ENCODE assay signal across 12 cellular contexts in genomic region chr21:29148535-29148934, GRCh38.
DNase-seq lines count a peak whose midpoint lies in the region; ATAC-seq and TF ChIP-seq lines count a peak whose summit lies in the region.
"Had no signal": no experiment of that assay in that cellular context is flagged by ENCODE, and none has a peak within 500 bp of the region (broad histone marks: within the 10 kb centered on the region; RNA-seq: fewer than 3 reads in every experiment).

No MANE protein-coding gene starts in this region.

- CTCF ChIA-PET in AG04449 (lab: Yijun Ruan, JAX): interaction anchor here (0.8 to 2.2 kb wide), 6 partner anchors 10 to 149 kb away, joined by 3 to 9 read pairs (median 4); no protein-coding TSS in a partner anchor

- no peaks in the 10 kb centered on the region for H3K4me1 ChIP-seq in HAP-1

- DNase-seq in AG04449 (ENCODE audit: low read depth, low spot score) (peak; percentile 53), MV-4-11 (lab: John Stamatoyannopoulos, UW) (peak; percentile 88), fibroblast of peridontal ligament (ENCODE audit: extremely low read depth) (peak; percentile 93), LoVo (ENCODE audit: low spot score) (no peak), HuH-7.5 (ENCODE audit: low spot score) (no peak), HAP-1 (ENCODE audit: low spot score in 2 of 2) (no peak)
- DNase-seq: CD4-positive, CD25-positive, alpha-beta regulatory T cell; NCI-H1694; RPMI8226 had no signal

- no peaks in the 10 kb centered on the region for H3K27me3 ChIP-seq in HAP-1 (ENCODE audit: low read depth)

- POLR2A ChIA-PET in AG04449 (lab: Yijun Ruan, JAX): interaction anchor here (1.3 kb wide), 1 partner anchor 34 kb away, joined by 4 read pairs; no protein-coding TSS in a partner anchor

- no peak overlapping the region for H3K4me3 ChIP-seq in AG04449 (ENCODE audit: low read depth, low read length)
- no peak overlapping the region for H3K4me3 ChIP-seq in HAP-1
- H3K4me3 ChIP-seq: GM23338 had no signal

- no peak for TF ChIP-seq CTCF in AG04449 (IDR thresholded peaks at IDR 0.05; ENCODE audit: insufficient read depth, low read length, missing control alignments)

- H3K36me3 ChIP-seq in HAP-1 (replicated peaks): no peaks in the 10 kb centered on the region

- no peaks in the 10 kb centered on the region for H3K9me3 ChIP-seq in HAP-1

- peak; percentile 60 for ATAC-seq in GM18868 (IDR thresholded peaks at IDR 0.05; ENCODE audit: unreplicated experiment)
- ATAC-seq in activated CD4-positive, CD25-positive, alpha-beta regulatory T cell treated with anti-CD3 and anti-CD28 coated beads, Interleukin-2, amount 50 U/mL, for 24 hours: no peak
- ATAC-seq: GM23338 had no signal

- in situ Hi-C loops in HAP-1 (cut with MboI; ENCODE audit: low sequenced_read_pairs): no loop called here

Comparison
In these comparisons a context has a peak if more than half of its experiments do, and no peak if none do; other contexts are left out.
1. DNase-seq: peak in AG04449 (single experiment), MV-4-11 (single experiment) and fibroblast of peridontal ligament (single experiment); none in LoVo (single experiment), HuH-7.5 (single experiment) and HAP-1 (0 of 2).